In the genomic region with DNA sequence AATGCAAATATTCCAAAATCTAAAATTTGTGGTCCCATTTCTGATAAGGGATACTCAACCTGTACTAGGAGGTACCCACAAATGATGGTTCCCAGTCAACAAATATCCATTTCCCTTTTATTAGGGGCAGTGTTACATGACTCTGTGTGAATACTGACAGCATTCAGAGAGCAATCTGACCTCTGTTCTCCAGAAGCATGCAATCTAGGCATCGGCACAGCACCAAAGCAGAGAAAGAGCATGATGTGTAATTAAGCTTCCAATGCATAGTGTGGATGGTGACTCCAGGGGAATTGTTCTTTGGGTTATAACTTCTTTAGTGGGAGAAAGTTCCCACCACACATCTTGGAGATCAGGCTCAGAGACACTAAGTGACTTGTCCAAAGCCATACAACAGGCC, we compare ENCODE assay signal across 37 cellular contexts.
"Had no signal": no experiment of that assay in that cellular context is flagged by ENCODE, and none has a peak within 500 bp of the region (broad histone marks: within the 10 kb centered on the region; RNA-seq: fewer than 3 reads in every experiment).

No MANE protein-coding gene starts in this region.

- H3K36me3 ChIP-seq: adrenal gland, brain microvascular endothelial cell, breast epithelium had no signal

- H3K36me3 Mint-ChIP-seq: activated CD4-positive, alpha-beta memory T cell treated with anti-CD3 and anti-CD28 coated beads for 36 hours; activated naive CD4-positive, alpha-beta T cell treated with anti-CD3 and anti-CD28 coated beads, Interleukin-2, amount 50 U/mL, for 72 hours; activated naive CD8-positive, alpha-beta T cell treated with anti-CD3 and anti-CD28 coated beads for 36 hours had no signal

- H3K27ac Mint-ChIP-seq: activated B cell treated with CpG ODN at 0.5 μM for 24 hours; activated CD4-positive, alpha-beta memory T cell treated with anti-CD3 and anti-CD28 coated beads for 36 hours; activated CD4-positive, alpha-beta T cell treated with anti-CD3 and anti-CD28 coated beads, Interleukin-2, amount 10 ng/mL, durations not matched to agents 24 days and 14 days; activated CD8-positive, alpha-beta T cell treated with anti-CD3 and anti-CD28 coated beads for 36 hours; activated naive CD4-positive, alpha-beta T cell treated with anti-CD3 and anti-CD28 coated beads for 36 hours; activated naive CD4-positive, alpha-beta T cell treated with anti-CD3 and anti-CD28 coated beads, Interleukin-2, amount 50 U/mL, for 72 hours; activated naive CD8-positive, alpha-beta T cell treated with anti-CD3 and anti-CD28 coated beads for 36 hours; activated T-cell treated with anti-CD3 and anti-CD28 coated beads, Interleukin-2, amount 50 U/mL, for 72 hours; activated T-helper 1 cell treated with anti-CD3 and anti-CD28 coated beads, Interleukin-12 subunit alpha, Interleukin-12 subunit beta, Interleukin-2, Interleukin-4 antibody, amounts not matched to agents 30 ng/mL and 10 ng/mL and 1 ng/mL, durations not matched to agents 14 hours and 24 hours and 36 hours; activated T-helper 17 cell treated with anti-CD3 and anti-CD28 coated beads, Interleukin-2, amount 50 U/mL, for 72 hours; T-helper 1 cell treated with Interleukin-12 subunit alpha and Interleukin-12 subunit beta and Interleukin-4 antibody, amounts not matched to agents 30 μg/mL and 1 μg/mL, for 36 hours; T-helper 2 cell treated with Interferon-gamma antibody and Interleukin-4, amounts not matched to agents 5 μg/mL and 100 μg/mL, for 36 hours had no signal

- FAIRE-seq: astrocyte, TTC549 had no signal

- H3K27me3 Mint-ChIP-seq: activated CD4-positive, alpha-beta T cell treated with anti-CD3 and anti-CD28 coated beads, Interleukin-2, amount 10 ng/mL, durations not matched to agents 24 days and 14 days had no signal

- H3K27ac ChIP-seq: adrenal gland, body of pancreas, brain microvascular endothelial cell, breast epithelium, VCaP had no signal

- H3K4me1 Mint-ChIP-seq: activated B cell treated with CpG ODN at 0.5 μM for 24 hours; activated CD4-positive, alpha-beta T cell treated with anti-CD3 and anti-CD28 coated beads, Interleukin-2, amount 10 ng/mL, durations not matched to agents 24 days and 14 days; activated naive CD8-positive, alpha-beta T cell treated with anti-CD3 and anti-CD28 coated beads for 36 hours; activated T-helper 17 cell treated with anti-CD3 and anti-CD28 coated beads, Interleukin-2, amount 50 U/mL, for 72 hours had no signal

- H3K4me3 ChIP-seq: adrenal gland, body of pancreas, breast epithelium had no signal

- H3K4me1 ChIP-seq: adrenal gland, breast epithelium had no signal

- ATAC-seq: activated CD8-positive, alpha-beta T cell treated with anti-CD3 and anti-CD28 coated beads for 36 hours; activated naive CD4-positive, alpha-beta T cell treated with anti-CD3 and anti-CD28 coated beads, Interleukin-2, amount 50 U/mL, for 72 hours; activated T-cell treated with anti-CD3 and anti-CD28 coated beads, Interleukin-2, amount 50 U/mL, for 4 hours; activated T-cell treated with anti-CD3 and anti-CD28 coated beads, Interleukin-2, amount 50 U/mL, for 72 hours; activated T-helper 17 cell treated with anti-CD3 and anti-CD28 coated beads, Interleukin-2, amount 50 U/mL, for 72 hours; body of pancreas had no signal

- H3K9me3 Mint-ChIP-seq: activated B cell treated with CpG ODN at 0.5 μM for 24 hours; activated CD4-positive, alpha-beta memory T cell treated with anti-CD3 and anti-CD28 coated beads for 36 hours; activated CD4-positive, alpha-beta T cell treated with anti-CD3 and anti-CD28 coated beads, Interleukin-2, amount 10 ng/mL, durations not matched to agents 24 days and 14 days; activated CD8-positive, alpha-beta T cell treated with anti-CD3 and anti-CD28 coated beads for 36 hours; activated naive CD4-positive, alpha-beta T cell treated with anti-CD3 and anti-CD28 coated beads for 36 hours; activated naive CD4-positive, alpha-beta T cell treated with anti-CD3 and anti-CD28 coated beads, Interleukin-2, amount 50 U/mL, for 72 hours; activated naive CD8-positive, alpha-beta T cell treated with anti-CD3 and anti-CD28 coated beads for 36 hours; activated T-cell treated with anti-CD3 and anti-CD28 coated beads, Interleukin-2, amount 50 U/mL, for 4 hours; activated T-cell treated with anti-CD3 and anti-CD28 coated beads, Interleukin-2, amount 50 U/mL, for 72 hours; activated T-helper 1 cell treated with anti-CD3 and anti-CD28 coated beads, Interleukin-12 subunit alpha, Interleukin-12 subunit beta, Interleukin-2, Interleukin-4 antibody, amounts not matched to agents 30 ng/mL and 10 ng/mL and 1 ng/mL, durations not matched to agents 14 hours and 24 hours and 36 hours; activated T-helper 17 cell treated with anti-CD3 and anti-CD28 coated beads, Interleukin-2, amount 50 U/mL, for 72 hours; T-helper 1 cell treated with Interleukin-12 subunit alpha and Interleukin-12 subunit beta and Interleukin-4 antibody, amounts not matched to agents 30 μg/mL and 1 μg/mL, for 36 hours; T-helper 2 cell treated with Interferon-gamma antibody and Interleukin-4, amounts not matched to agents 5 μg/mL and 100 μg/mL, for 36 hours had no signal

- H3K9me3 ChIP-seq: adrenal gland, body of pancreas, breast epithelium had no signal

- H3K27me3 ChIP-seq: adrenal gland, body of pancreas, brain microvascular endothelial cell had no signal

- DNase-seq: activated B cell treated with CpG ODN at 0.5 μM for 24 hours; activated CD4-positive, alpha-beta memory T cell treated with anti-CD3 and anti-CD28 coated beads for 36 hours; activated CD4-positive, alpha-beta T cell treated with anti-CD3 and anti-CD28 coated beads for 4 hours; activated CD4-positive, alpha-beta T cell treated with anti-CD3 and anti-CD28 coated beads, Interleukin-2, amount 10 ng/mL, durations not matched to agents 24 days and 14 days; activated CD4-positive, alpha-beta T cell treated with anti-CD3 and anti-CD28 coated beads, Interleukin-2, amount 50 U/mL, for 1 hour; activated CD4-positive, alpha-beta T cell treated with anti-CD3 and anti-CD28 coated beads, Interleukin-2, amount 50 U/mL, for 4 hours; activated CD4-positive, CD25-positive, alpha-beta regulatory T cell treated with anti-CD3 and anti-CD28 coated beads, Interleukin-2, amount 50 U/mL, for 72 hours; activated CD8-positive, alpha-beta memory T cell treated with anti-CD3 and anti-CD28 coated beads, Interleukin-2, amount 50 U/mL, for 4 hours; activated CD8-positive, alpha-beta T cell treated with anti-CD3 and anti-CD28 coated beads for 36 hours; activated effector memory CD4-positive, alpha-beta T cell treated with anti-CD3 and anti-CD28 coated beads, Interleukin-2, amount 50 U/mL, for 16 hours; activated gamma-delta T cell treated with Interleukin-2 at 50 U/mL for 16 hours; activated naive CD4-positive, alpha-beta T cell; activated naive CD4-positive, alpha-beta T cell treated with anti-CD3 and anti-CD28 coated beads for 36 hours; activated naive CD4-positive, alpha-beta T cell treated with anti-CD3 and anti-CD28 coated beads, Interleukin-2, amount 50 U/mL, for 16 hours; activated naive CD8-positive, alpha-beta T cell treated with anti-CD3 and anti-CD28 coated beads for 36 hours; activated T-cell treated with anti-CD3 and anti-CD28 coated beads for 4 hours; activated T-cell treated with anti-CD3 and anti-CD28 coated beads, Interleukin-2, amount 50 U/mL, for 1 hour; activated T-cell treated with anti-CD3 and anti-CD28 coated beads, Interleukin-2, amount 50 U/mL, for 4 hours; activated T-cell treated with anti-CD3 and anti-CD28 coated beads, Interleukin-2, amount 50 U/mL, for 72 hours; adrenal gland; amniotic stem cell; aorta; brain microvascular endothelial cell; central memory CD4-positive, alpha-beta T cell; T-helper 1 cell; T-helper 2 cell; T-helper 9 cell had no signal

- H3K4me3 Mint-ChIP-seq: activated B cell treated with CpG ODN at 0.5 μM for 24 hours; activated CD4-positive, alpha-beta memory T cell treated with anti-CD3 and anti-CD28 coated beads for 36 hours; activated CD4-positive, alpha-beta T cell treated with anti-CD3 and anti-CD28 coated beads, Interleukin-2, amount 10 ng/mL, durations not matched to agents 24 days and 14 days; activated CD8-positive, alpha-beta T cell treated with anti-CD3 and anti-CD28 coated beads for 36 hours; activated naive CD4-positive, alpha-beta T cell treated with anti-CD3 and anti-CD28 coated beads for 36 hours; activated naive CD8-positive, alpha-beta T cell treated with anti-CD3 and anti-CD28 coated beads for 36 hours; activated T-cell treated with anti-CD3 and anti-CD28 coated beads, Interleukin-2, amount 50 U/mL, for 4 hours; activated T-cell treated with anti-CD3 and anti-CD28 coated beads, Interleukin-2, amount 50 U/mL, for 72 hours; activated T-helper 1 cell treated with anti-CD3 and anti-CD28 coated beads, Interleukin-12 subunit alpha, Interleukin-12 subunit beta, Interleukin-2, Interleukin-4 antibody, amounts not matched to agents 30 ng/mL and 10 ng/mL and 1 ng/mL, durations not matched to agents 14 hours and 24 hours and 36 hours; activated T-helper 17 cell treated with anti-CD3 and anti-CD28 coated beads, Interleukin-2, amount 50 U/mL, for 72 hours; T-helper 1 cell treated with Interleukin-12 subunit alpha and Interleukin-12 subunit beta and Interleukin-4 antibody, amounts not matched to agents 30 μg/mL and 1 μg/mL, for 36 hours; T-helper 2 cell treated with Interferon-gamma antibody and Interleukin-4, amounts not matched to agents 5 μg/mL and 100 μg/mL, for 36 hours had no signal
